In genomic region chr4:83285022-83285387, GRCh38 we compare ENCODE assay signal across 8 cellular contexts.
DNase-seq lines count a peak whose midpoint lies in the region; ATAC-seq, FAIRE-seq and TF ChIP-seq lines count a peak whose summit lies in the region.

No MANE protein-coding gene starts in this region.

- ATAC-seq in HG03135 (IDR thresholded peaks at IDR 0.05; ENCODE audit: unreplicated experiment) (peak; percentile 6), RWPE2 (ENCODE audit: low read depth) (no peak), GM18858 (IDR thresholded peaks at IDR 0.05; ENCODE audit: unreplicated experiment) (no peak)

- H3K4me1 ChIP-seq in RWPE2 (ENCODE audit: insufficient read depth, poor library complexity, severe bottlenecking) = peaks cover 14% of the 10 kb centered on the region
- H3K4me1 ChIP-seq in stomach smooth muscle (ENCODE audit: control insufficient read depth, insufficient read depth, low read length) = peaks cover 4% of the 10 kb centered on the region

- H3K9ac ChIP-seq in stomach smooth muscle (ENCODE audit: low read length in 2 of 2) = peak overlapping the region; percentile 86 to 93

- TF ChIP-seq CTCF in RWPE2 (IDR thresholded peaks at IDR 0.05; ENCODE audit: poor library complexity, severe bottlenecking) = no peak

- peak overlapping the region; percentile 77 for H3K4me3 ChIP-seq in RWPE2 (ENCODE audit: severe bottlenecking)
- peak overlapping the region; percentile 78 to 91 for H3K4me3 ChIP-seq in stomach smooth muscle (ENCODE audit: low read length in 2 of 2)

- peak; percentile 33 for FAIRE-seq in colon (lab: Jason Lieb, UNC)

- no peaks in the 10 kb centered on the region for H3K36me3 ChIP-seq in RWPE2 (ENCODE audit: low read depth)
- H3K36me3 ChIP-seq in stomach smooth muscle (ENCODE audit: control insufficient read depth in 2 of 2, insufficient read depth in 2 of 2, low read length in 2 of 2) = no peaks in the 10 kb centered on the region

- H3K27ac ChIP-seq in RWPE2 (ENCODE audit: poor library complexity, severe bottlenecking) (peak overlapping the region; percentile 72), stomach smooth muscle (ENCODE audit: low read length) (peak overlapping the region; percentile 81)

- DNase-seq in NCI-H748 treated with DMSO at 0.1 percent for 48 hours (lab: John Stamatoyannopoulos, UW) = peak; percentile 43
- no peak for DNase-seq in NCI-H748 (lab: John Stamatoyannopoulos, UW; ENCODE audit: unreplicated experiment)
- no peak for DNase-seq in RWPE2 (ENCODE audit: low spot score)
- DNase-seq in left kidney (ENCODE audit: low read depth, low spot score) = peak; percentile 60

- H3K27me3 ChIP-seq in RWPE2 (ENCODE audit: insufficient read depth, poor library complexity, severe bottlenecking) (no peaks in the 10 kb centered on the region), stomach smooth muscle (ENCODE audit: control insufficient read depth in 1 of 2, insufficient read depth in 2 of 2, low read length in 2 of 2) (no peaks in the 10 kb centered on the region)

- H3K9me3 ChIP-seq in RWPE2 (ENCODE audit: severe bottlenecking) = no peaks in the 10 kb centered on the region
- H3K9me3 ChIP-seq in stomach smooth muscle (ENCODE audit: control insufficient read depth in 2 of 2, low read length in 2 of 2) = no peaks in the 10 kb centered on the region

Comparison
In these comparisons a context has a peak if more than half of its experiments do, and no peak if none do; other contexts are left out.
1. DNase-seq: peak in NCI-H748 treated with DMSO at 0.1 percent for 48 hours (single experiment) and left kidney (single experiment); none in NCI-H748 (single experiment) and RWPE2 (single experiment).